15 cellular contexts compared by ENCODE assay signal in the genomic region with DNA sequence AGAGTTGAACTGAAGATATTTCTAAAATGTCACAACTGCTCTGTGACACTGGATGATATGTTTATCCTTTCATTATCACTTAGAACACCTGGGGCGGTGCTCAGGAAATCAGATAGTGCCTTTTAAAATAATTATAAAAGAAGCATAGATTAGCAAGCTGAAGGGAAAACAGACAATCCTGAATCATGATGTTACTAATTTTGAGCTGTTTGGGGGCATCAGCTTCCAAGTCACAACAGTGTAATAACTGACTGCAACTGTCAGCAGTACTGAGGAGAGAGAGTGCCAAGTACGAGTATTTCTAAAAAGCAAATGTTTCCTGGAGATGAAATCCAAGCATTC.
"Had no signal": no experiment of that assay in that cellular context is flagged by ENCODE, and none has a peak within 500 bp of the region (broad histone marks: within the 10 kb centered on the region; RNA-seq: fewer than 3 reads in every experiment).

No MANE protein-coding gene starts in this region.

- H3K9me3 ChIP-seq: neutrophil, tibial artery had no signal

- H3K4me1 ChIP-seq: tibial artery had no signal

- DNase-seq: activated CD4-positive, CD25-positive, alpha-beta regulatory T cell treated with anti-CD3 and anti-CD28 coated beads, Interleukin-2, amount 50 U/mL, for 72 hours; activated naive CD4-positive, alpha-beta T cell; activated naive CD8-positive, alpha-beta T cell treated with anti-CD3 and anti-CD28 coated beads, Interleukin-2, amount 10 ng/mL, durations not matched to agents 7 days and 5 days; effector memory CD4-positive, alpha-beta T cell; left colon; mammary epithelial cell; naive thymus-derived CD4-positive, alpha-beta T cell; stimulated activated CD4-positive, alpha-beta T cell treated with anti-CD3 and anti-CD28 coated beads, Interleukin-12 subunit alpha, Interleukin-12 subunit beta, amount 100 ng/mL, for 4 hours; stimulated activated CD4-positive, alpha-beta T cell treated with anti-CD3 and anti-CD28 coated beads, Interleukin-2, amount 100 ng/mL, for 24 hours; tibial artery had no signal

- FAIRE-seq: urothelium cell line had no signal

- H3K27ac ChIP-seq: cardiac muscle cell, coronary artery, neutrophil, tibial artery had no signal

- H3K36me3 ChIP-seq: cardiac muscle cell, neutrophil, tibial artery had no signal

- H3K27me3 ChIP-seq: cardiac muscle cell, neutrophil, tibial artery had no signal

- H3K4me3 ChIP-seq: cardiac muscle cell, coronary artery, tibial artery had no signal

- ATAC-seq: left colon; naive thymus-derived CD4-positive, alpha-beta T cell; stimulated activated effector memory CD8-positive, alpha-beta T cell treated with anti-CD3 and anti-CD28 coated beads, Interleukin-12 subunit alpha, Interleukin-12 subunit beta, amount 100 ng/mL, for 72 hours had no signal
